ENCODE assay signal across 8 cellular contexts in the genomic region with DNA sequence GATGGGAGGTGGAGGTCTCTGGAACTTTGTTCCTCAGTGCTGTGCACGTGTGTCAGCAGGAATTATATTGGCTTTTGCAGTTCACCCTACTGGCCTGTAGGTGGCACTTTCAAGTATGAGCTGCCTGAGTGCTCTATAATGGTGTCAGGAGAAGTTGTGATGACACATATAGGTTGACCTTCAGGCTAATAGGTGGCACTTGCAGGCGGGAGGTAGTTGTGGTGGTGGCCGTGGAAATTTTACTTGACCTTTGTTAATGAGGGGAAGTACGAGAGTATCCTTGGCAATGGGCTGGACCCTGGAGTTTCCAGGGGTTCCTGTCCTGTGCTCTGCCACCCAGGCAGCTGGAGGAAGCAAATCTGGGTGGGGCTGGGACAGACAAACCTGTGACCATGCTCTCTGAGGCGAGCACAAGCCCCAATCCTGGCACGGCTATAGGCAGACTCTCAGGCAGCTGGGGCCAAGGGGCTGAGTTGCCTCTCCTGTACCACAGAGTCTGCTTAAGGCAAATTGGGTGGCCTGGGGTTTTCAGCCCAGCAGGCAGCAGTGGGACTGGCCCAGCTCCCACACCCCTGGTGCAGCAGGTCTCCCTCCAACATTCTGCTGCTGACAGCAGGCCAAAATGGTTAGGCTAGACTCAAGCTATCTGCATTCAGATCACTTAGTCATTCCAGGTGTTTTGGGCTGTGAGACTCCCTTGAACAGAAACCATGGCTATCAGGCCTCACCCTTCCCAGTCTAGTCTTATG.
DNase-seq lines count a peak whose midpoint lies in the region; ATAC-seq and TF ChIP-seq lines count a peak whose summit lies in the region.

No MANE protein-coding gene starts in this region.

- H3K27me3 ChIP-seq in right lobe of liver: no peaks in the 10 kb centered on the region
- no peaks in the 10 kb centered on the region for H3K27me3 ChIP-seq in upper lobe of right lung

- WGBS in right lobe of liver (ENCODE audit: insufficient coverage, low coverage, low lambda C conversion rate, missing lambda C conversion rate): 64% methylated on average over 3 of the region's 6 CpGs

- H3K4me3 ChIP-seq in astrocyte of the spinal cord (ENCODE audit: low read depth, low read length) (no peak overlapping the region), right lobe of liver (no peak overlapping the region), upper lobe of right lung (no peak overlapping the region)

- H3K9me3 ChIP-seq in right lobe of liver (no peaks in the 10 kb centered on the region), upper lobe of right lung (no peaks in the 10 kb centered on the region)

- ATAC-seq in GM19468 (IDR thresholded peaks at IDR 0.05; ENCODE audit: extremely low read depth, unreplicated experiment) (peak; percentile 15), HG03439 (IDR thresholded peaks at IDR 0.05; ENCODE audit: unreplicated experiment) (peak; percentile 89), right lobe of liver (peak; percentile 81 to 94 (median 90)), upper lobe of right lung (peak; percentile 93)

- no peaks in the 10 kb centered on the region for H3K36me3 ChIP-seq in right lobe of liver
- H3K36me3 ChIP-seq in upper lobe of right lung: no peaks in the 10 kb centered on the region

- H3K4me1 ChIP-seq in right lobe of liver (no peaks in the 10 kb centered on the region), upper lobe of right lung (peaks cover 6% of the 10 kb centered on the region)

- DNase-seq in GM03348 (ENCODE audit: low spot score): peak; percentile 20
- DNase-seq in RPMI8226: peak; percentile 60
- DNase-seq in astrocyte of the spinal cord (ENCODE audit: low read depth, low spot score): no peak
- peak in 1 of 3 donors; percentile 46 for DNase-seq in right lobe of liver
- DNase-seq in upper lobe of right lung: no peak
- DNase-seq in GOT3 (lab: John Stamatoyannopoulos, UW): no peak

- in situ Hi-C loops in astrocyte of the spinal cord (cut with HindIII; ENCODE audit: low sequenced_read_pairs): no loop called here

- peak; percentile 68 for TF ChIP-seq CTCF in astrocyte of the spinal cord (IDR thresholded peaks at IDR 0.05; ENCODE audit: low read depth, low read length)
- TF ChIP-seq CTCF in right lobe of liver (IDR thresholded peaks at IDR 0.05): peak; percentile 55 to 76 (median 66)
- peak; percentile 64 for TF ChIP-seq CTCF in upper lobe of right lung (IDR thresholded peaks at IDR 0.05)

- no peak for TF ChIP-seq POLR2A in right lobe of liver (IDR thresholded peaks at IDR 0.05)

- H3K27ac ChIP-seq in right lobe of liver (no peak overlapping the region), upper lobe of right lung (no peak overlapping the region)

- intact Hi-C loops in right lobe of liver (cut with DNase I): no loop called here
- intact Hi-C loops in upper lobe of right lung (cut with DNase I): no loop called here

Comparison
In these comparisons a context has a peak if more than half of its experiments do, and no peak if none do; other contexts are left out.
1. DNase-seq: peak in GM03348 (single experiment) and RPMI8226 (single experiment); none in astrocyte of the spinal cord (single experiment), upper lobe of right lung (single experiment) and GOT3 (single experiment).
2. ATAC-seq: peak in every context shown above with its lines; median percentile 93 in upper lobe of right lung; 90 in right lobe of liver; 89 in HG03439; 15 in GM19468.
3. Peak in every context shown above with its lines, with median percentiles within 50 percentile points of each other: CTCF ChIP-seq.